In genomic region chr5:106873558-106873957, GRCh38 we compare ENCODE assay signal across 2 cellular contexts.
TF ChIP-seq lines count a peak whose summit lies in the region.

No MANE protein-coding gene starts in this region.

TF ChIP-seq in HEK293, 187 proteins besides CTCF, POLR2A, EP300 and RAD21 (continued from another document):
- TF ChIP-seq TSHZ1 (tag by site-specific recombination; IDR thresholded peaks at IDR 0.05; ENCODE audit: borderline replicate concordance) (no peak), RBAK (tag by site-specific recombination; IDR thresholded peaks at IDR 0.05) (no peak), ZNF24 (tag by site-specific recombination; IDR thresholded peaks at IDR 0.05) (no peak), SP7 (tag by site-specific recombination; IDR thresholded peaks at IDR 0.05) (peak; percentile 96), SCRT2 (tag by site-specific recombination; IDR thresholded peaks at IDR 0.05) (peak; percentile 56; the same call in 1 of the 2 replicates), ZNF658 (tag by site-specific recombination; IDR thresholded peaks at IDR 0.05) (no peak), ZNF561 (tag by site-specific recombination; IDR thresholded peaks at IDR 0.05; ENCODE audit: borderline replicate concordance) (no peak), ZNF10 (tag by site-specific recombination; IDR thresholded peaks at IDR 0.05) (no peak), ZNF629 (tag by site-specific recombination; IDR thresholded peaks at IDR 0.05) (no peak), ZNF670 (tag by site-specific recombination; IDR thresholded peaks at IDR 0.05; ENCODE audit: low read depth) (no peak), ZNF555 (tag by site-specific recombination; conservative IDR thresholded peaks at IDR 0.05) (no peak), ZNF785 (tag by site-specific recombination; IDR thresholded peaks at IDR 0.05) (no peak), ZFHX2 (tag by site-specific recombination; conservative IDR thresholded peaks at IDR 0.05) (peak; percentile 14), ZNF132 (tag by site-specific recombination; IDR thresholded peaks at IDR 0.05; ENCODE audit: borderline replicate concordance) (no peak), ZFP41 (tag by site-specific recombination; IDR thresholded peaks at IDR 0.05; ENCODE audit: borderline replicate concordance) (no peak), MZF1 (tag by site-specific recombination; IDR thresholded peaks at IDR 0.05; ENCODE audit: borderline replicate concordance) (no peak), EGR2 (tag by site-specific recombination; IDR thresholded peaks at IDR 0.05; ENCODE audit: low read depth) (no peak), ZNF394 (tag by site-specific recombination; IDR thresholded peaks at IDR 0.05; ENCODE audit: borderline replicate concordance) (peak; percentile 35; the same call in 1 of the 2 replicates), ZNF366 (tag by site-specific recombination; conservative IDR thresholded peaks at IDR 0.05) (peak; percentile 66), YY1 (tag by site-specific recombination; IDR thresholded peaks at IDR 0.05) (no peak), SCRT1 (tag by site-specific recombination; IDR thresholded peaks at IDR 0.05; ENCODE audit: borderline replicate concordance) (no peak), ZNF146 (tag by site-specific recombination; IDR thresholded peaks at IDR 0.05) (no peak), ZNF121 (tag by site-specific recombination; IDR thresholded peaks at IDR 0.05) (no peak)

TF ChIP-seq in WTC11, 78 proteins besides CTCF, POLR2A, EP300 and RAD21 (continued from another document):
- TF ChIP-seq, protein P1, sequence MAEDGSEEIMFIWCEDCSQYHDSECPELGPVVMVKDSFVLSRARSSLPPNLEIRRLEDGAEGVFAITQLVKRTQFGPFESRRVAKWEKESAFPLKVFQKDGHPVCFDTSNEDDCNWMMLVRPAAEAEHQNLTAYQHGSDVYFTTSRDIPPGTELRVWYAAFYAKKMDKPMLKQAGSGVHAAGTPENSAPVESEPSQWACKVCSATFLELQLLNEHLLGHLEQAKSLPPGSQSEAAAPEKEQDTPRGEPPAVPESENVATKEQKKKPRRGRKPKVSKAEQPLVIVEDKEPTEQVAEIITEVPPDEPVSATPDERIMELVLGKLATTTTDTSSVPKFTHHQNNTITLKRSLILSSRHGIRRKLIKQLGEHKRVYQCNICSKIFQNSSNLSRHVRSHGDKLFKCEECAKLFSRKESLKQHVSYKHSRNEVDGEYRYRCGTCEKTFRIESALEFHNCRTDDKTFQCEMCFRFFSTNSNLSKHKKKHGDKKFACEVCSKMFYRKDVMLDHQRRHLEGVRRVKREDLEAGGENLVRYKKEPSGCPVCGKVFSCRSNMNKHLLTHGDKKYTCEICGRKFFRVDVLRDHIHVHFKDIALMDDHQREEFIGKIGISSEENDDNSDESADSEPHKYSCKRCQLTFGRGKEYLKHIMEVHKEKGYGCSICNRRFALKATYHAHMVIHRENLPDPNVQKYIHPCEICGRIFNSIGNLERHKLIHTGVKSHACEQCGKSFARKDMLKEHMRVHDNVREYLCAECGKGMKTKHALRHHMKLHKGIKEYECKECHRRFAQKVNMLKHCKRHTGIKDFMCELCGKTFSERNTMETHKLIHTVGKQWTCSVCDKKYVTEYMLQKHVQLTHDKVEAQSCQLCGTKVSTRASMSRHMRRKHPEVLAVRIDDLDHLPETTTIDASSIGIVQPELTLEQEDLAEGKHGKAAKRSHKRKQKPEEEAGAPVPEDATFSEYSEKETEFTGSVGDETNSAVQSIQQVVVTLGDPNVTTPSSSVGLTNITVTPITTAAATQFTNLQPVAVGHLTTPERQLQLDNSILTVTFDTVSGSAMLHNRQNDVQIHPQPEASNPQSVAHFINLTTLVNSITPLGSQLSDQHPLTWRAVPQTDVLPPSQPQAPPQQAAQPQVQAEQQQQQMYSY (CRISPR knock-in tag; IDR thresholded peaks at IDR 0.05) = no peak
- TF ChIP-seq NFATC4 (CRISPR knock-in tag; IDR thresholded peaks at IDR 0.05) = no peak
- TF ChIP-seq ZNF263 (CRISPR knock-in tag; IDR thresholded peaks at IDR 0.05; ENCODE audit: low read depth) = no peak
- TF ChIP-seq, protein P2, sequence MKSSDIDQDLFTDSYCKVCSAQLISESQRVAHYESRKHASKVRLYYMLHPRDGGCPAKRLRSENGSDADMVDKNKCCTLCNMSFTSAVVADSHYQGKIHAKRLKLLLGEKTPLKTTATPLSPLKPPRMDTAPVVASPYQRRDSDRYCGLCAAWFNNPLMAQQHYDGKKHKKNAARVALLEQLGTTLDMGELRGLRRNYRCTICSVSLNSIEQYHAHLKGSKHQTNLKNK (CRISPR knock-in tag; IDR thresholded peaks at IDR 0.05) = no peak
- no peak for TF ChIP-seq CREB1 (CRISPR knock-in tag; IDR thresholded peaks at IDR 0.05)
- TF ChIP-seq, protein P3, sequence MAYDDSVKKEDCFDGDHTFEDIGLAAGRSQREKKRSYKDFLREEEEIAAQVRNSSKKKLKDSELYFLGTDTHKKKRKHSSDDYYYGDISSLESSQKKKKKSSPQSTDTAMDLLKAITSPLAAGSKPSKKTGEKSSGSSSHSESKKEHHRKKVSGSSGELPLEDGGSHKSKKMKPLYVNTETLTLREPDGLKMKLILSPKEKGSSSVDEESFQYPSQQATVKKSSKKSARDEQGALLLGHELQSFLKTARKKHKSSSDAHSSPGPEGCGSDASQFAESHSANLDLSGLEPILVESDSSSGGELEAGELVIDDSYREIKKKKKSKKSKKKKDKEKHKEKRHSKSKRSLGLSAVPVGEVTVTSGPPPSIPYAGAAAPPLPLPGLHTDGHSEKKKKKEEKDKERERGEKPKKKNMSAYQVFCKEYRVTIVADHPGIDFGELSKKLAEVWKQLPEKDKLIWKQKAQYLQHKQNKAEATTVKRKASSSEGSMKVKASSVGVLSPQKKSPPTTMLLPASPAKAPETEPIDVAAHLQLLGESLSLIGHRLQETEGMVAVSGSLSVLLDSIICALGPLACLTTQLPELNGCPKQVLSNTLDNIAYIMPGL (CRISPR knock-in tag; IDR thresholded peaks at IDR 0.05) = no peak
- TF ChIP-seq TEAD1 (CRISPR knock-in tag; IDR thresholded peaks at IDR 0.05) = no peak
- TF ChIP-seq RELA (CRISPR knock-in tag; IDR thresholded peaks at IDR 0.05; ENCODE audit: borderline replicate concordance) = no peak
- no peak for TF ChIP-seq ZNF416 (CRISPR knock-in tag; IDR thresholded peaks at IDR 0.05)
- TF ChIP-seq, protein P4, sequence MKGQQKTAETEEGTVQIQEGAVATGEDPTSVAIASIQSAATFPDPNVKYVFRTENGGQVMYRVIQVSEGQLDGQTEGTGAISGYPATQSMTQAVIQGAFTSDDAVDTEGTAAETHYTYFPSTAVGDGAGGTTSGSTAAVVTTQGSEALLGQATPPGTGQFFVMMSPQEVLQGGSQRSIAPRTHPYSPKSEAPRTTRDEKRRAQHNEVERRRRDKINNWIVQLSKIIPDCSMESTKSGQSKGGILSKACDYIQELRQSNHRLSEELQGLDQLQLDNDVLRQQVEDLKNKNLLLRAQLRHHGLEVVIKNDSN (CRISPR knock-in tag; IDR thresholded peaks at IDR 0.05) = no peak
- no peak for TF ChIP-seq CDX4 (CRISPR knock-in tag; IDR thresholded peaks at IDR 0.05; ENCODE audit: borderline replicate concordance)
